Comparison of ENCODE assay signal across 1 cellular context in the genomic region with DNA sequence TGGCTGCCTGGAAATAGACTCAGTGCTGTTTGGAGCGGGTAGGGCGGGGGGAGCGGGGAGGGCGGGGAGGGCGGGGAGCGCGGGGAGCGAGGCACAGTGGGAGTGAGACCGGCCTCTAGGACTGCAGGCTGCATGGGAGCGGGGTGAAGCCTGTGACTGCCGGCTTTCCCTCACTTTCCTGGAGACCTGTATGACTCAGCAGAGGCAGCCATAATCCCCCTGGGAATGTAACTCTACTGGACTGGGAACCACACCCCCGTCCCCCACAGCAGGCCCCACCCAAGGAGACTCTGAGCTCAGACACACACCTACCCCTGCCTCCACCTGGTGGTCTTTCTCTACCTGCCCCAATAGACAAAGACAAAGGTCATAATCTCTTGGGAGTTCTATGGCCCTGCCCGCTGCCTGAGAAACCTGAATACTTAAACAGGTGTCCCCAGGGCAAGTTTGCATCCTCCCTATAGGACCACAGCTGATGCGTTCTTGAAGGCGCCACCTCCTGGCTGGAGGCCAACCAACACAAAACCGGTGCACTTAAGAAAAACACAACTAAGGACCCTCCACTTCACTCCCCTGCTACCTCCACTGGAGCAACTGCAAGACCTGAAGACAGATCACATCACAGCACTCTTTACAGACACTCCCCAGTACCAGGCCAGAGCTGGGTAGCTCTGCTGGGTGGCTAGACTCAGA.
TF ChIP-seq lines count a peak whose summit lies in the region.

No MANE protein-coding gene starts in this region.

TF ChIP-seq in HepG2, 621 proteins besides CTCF, POLR2A, EP300 and RAD21 (continued from another document):
- TF ChIP-seq HMGXB3 (CRISPR knock-in tag; IDR thresholded peaks at IDR 0.05; ENCODE audit: borderline replicate concordance) (no peak), ZNF574 (CRISPR knock-in tag; IDR thresholded peaks at IDR 0.05) (peak; percentile 39; the same call in 1 of the 2 replicates), NFKBIZ (CRISPR knock-in tag; IDR thresholded peaks at IDR 0.05) (no peak)
